8 cellular contexts compared by ENCODE assay signal in the genomic region with DNA sequence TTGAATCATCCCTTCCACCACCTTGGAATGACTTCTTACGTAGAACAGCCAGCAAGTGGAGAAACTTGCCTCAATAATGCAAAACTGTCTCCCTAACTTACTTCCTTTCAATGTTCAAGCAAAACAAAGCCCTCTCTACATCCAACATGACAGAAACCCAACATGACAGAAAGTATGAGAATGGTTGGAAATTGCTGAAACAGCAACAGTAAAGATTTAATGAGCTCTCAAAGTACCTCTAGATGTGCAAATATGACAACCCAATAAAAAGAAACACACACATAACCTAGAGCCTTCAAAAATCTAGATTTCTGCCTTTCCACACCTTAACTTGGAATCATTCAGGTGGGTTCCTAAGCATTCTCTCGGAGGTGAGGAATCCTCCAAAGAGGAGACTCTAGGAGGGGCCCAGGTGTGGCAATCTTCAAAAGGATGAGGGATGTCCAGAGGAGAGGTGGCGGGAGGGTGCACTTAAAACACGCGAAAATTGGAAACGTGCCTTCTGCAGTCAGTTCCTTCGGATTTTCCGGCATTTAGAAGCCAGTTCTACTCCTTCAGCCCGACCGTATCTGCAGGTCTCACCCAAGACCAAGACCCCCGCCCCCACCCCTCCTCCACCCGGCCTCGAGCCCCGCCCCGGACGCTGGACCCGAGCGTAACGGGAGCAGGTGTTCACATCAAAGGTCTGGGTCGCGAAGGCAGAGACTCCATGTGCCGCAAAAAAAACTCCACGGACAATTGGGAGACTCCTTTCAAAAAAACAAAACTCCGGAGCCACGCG. TPM values are rescaled to one million over a fixed set of nuclear protein-coding genes. Genes with fewer than 3 reads are reported as not detected.
DNase-seq lines count a peak whose midpoint lies in the region; ATAC-seq lines count a peak whose summit lies in the region.

No MANE protein-coding gene starts in this region.

- ATAC-seq in GM18511 (IDR thresholded peaks at IDR 0.05; ENCODE audit: unreplicated experiment) (peak; percentile 0), HG02763 (IDR thresholded peaks at IDR 0.05; ENCODE audit: unreplicated experiment) (no peak), HG03159 (IDR thresholded peaks at IDR 0.05; ENCODE audit: unreplicated experiment) (no peak)
- ATAC-seq in naive thymus-derived CD4-positive, alpha-beta T cell = no peak

- peaks cover 16 to 18% of the 10 kb centered on the region in 2 donors for H3K4me1 ChIP-seq in naive thymus-derived CD4-positive, alpha-beta T cell (ENCODE audit: control insufficient read depth in 2 of 2, insufficient read depth in 2 of 2, low read length in 2 of 2)

- H3K9me3 Mint-ChIP-seq in naive thymus-derived CD4-positive, alpha-beta T cell = no peaks in the 10 kb centered on the region

- CTCF ChIA-PET in naive thymus-derived CD4-positive, alpha-beta T cell (lab: Charles Lee) = no interaction called here

- DNase-seq in A172 (ENCODE audit: low spot score) = peak; percentile 16
- peak; percentile 86 for DNase-seq in NCI-H1105 treated with DMSO at 0.1 percent for 48 hours (lab: John Stamatoyannopoulos, UW)
- DNase-seq in naive thymus-derived CD4-positive, alpha-beta T cell = peak in 4 of 9 donors; percentile 1 to 24 (median 12)
- no peak for DNase-seq in NOMO-1 treated with dmso at 0.1 percent for 144 hours (lab: John Stamatoyannopoulos, UW; ENCODE audit: unreplicated experiment)

- peaks cover 0 to 23% (median 16%) of the 10 kb centered on the region in 7 donors for H3K4me1 Mint-ChIP-seq in naive thymus-derived CD4-positive, alpha-beta T cell

- peaks cover 0 to 2% (median 0%) of the 10 kb centered on the region in 5 donors for H3K36me3 Mint-ChIP-seq in naive thymus-derived CD4-positive, alpha-beta T cell

- intact Hi-C loops in naive thymus-derived CD4-positive, alpha-beta T cell (cut with micrococcal nuclease) = loop anchor here (1.0 to 5.0 kb wide), 8 partner anchors 29 to 1591 kb away; a partner anchor contains a TSS

- H3K27me3 ChIP-seq in naive thymus-derived CD4-positive, alpha-beta T cell (ENCODE audit: control insufficient read depth in 2 of 2, insufficient read depth in 2 of 2, low read length in 2 of 2) = no peaks in the 10 kb centered on the region

- peak overlapping the region in 1 of 9 donors; percentile 89 for H3K27ac Mint-ChIP-seq in naive thymus-derived CD4-positive, alpha-beta T cell

- peak overlapping the region; percentile 95 for H3K27ac ChIP-seq in cingulate gyrus (ENCODE audit: low read depth, low read length)
- H3K27ac ChIP-seq in naive thymus-derived CD4-positive, alpha-beta T cell (ENCODE audit: low read depth, low read length) = peak overlapping the region; percentile 78

- POLR2A ChIA-PET in naive thymus-derived CD4-positive, alpha-beta T cell (lab: Charles Lee) = interaction anchor here (0.6 to 2.7 kb wide), 11 partner anchors 25 to 860 kb away, joined by 3 to 13 read pairs (median 4); a partner anchor contains a TSS

- H3K9me3 ChIP-seq in naive thymus-derived CD4-positive, alpha-beta T cell (ENCODE audit: control insufficient read depth in 2 of 3, low read length in 3 of 3) = no peaks in the 10 kb centered on the region

- no peak overlapping the region for H3K4me3 Mint-ChIP-seq in naive thymus-derived CD4-positive, alpha-beta T cell

- H3K27me3 Mint-ChIP-seq in naive thymus-derived CD4-positive, alpha-beta T cell = peaks cover 0 to 16% (median 0%) of the 10 kb centered on the region in 5 donors

- H3K36me3 ChIP-seq in naive thymus-derived CD4-positive, alpha-beta T cell (ENCODE audit: control insufficient read depth in 2 of 3, insufficient read depth in 3 of 3, low read length in 3 of 3) = no peaks in the 10 kb centered on the region

- H3K4me3 ChIP-seq in naive thymus-derived CD4-positive, alpha-beta T cell (ENCODE audit: low read length) = peak overlapping the region; percentile 91

RNA-seq across cellular contexts. Expression of a gene that starts 1.0 kb away (rescaled TPM):
- total RNA-seq in A172 (2014; rRNA removed; shearing (Covaris generic)) = 224 and 279 TPM in 2 replicates
- 10 to 100 TPM; 21.4 to 59.4 (median 48.3) TPM for total RNA-seq in naive thymus-derived CD4-positive, alpha-beta T cell
- 100 to 1,000 TPM in 1 of 2 donors, 10 to 100 TPM in 1; 91.2 to 119 TPM for polyA plus RNA-seq in naive thymus-derived CD4-positive, alpha-beta T cell
